In the genomic region with DNA sequence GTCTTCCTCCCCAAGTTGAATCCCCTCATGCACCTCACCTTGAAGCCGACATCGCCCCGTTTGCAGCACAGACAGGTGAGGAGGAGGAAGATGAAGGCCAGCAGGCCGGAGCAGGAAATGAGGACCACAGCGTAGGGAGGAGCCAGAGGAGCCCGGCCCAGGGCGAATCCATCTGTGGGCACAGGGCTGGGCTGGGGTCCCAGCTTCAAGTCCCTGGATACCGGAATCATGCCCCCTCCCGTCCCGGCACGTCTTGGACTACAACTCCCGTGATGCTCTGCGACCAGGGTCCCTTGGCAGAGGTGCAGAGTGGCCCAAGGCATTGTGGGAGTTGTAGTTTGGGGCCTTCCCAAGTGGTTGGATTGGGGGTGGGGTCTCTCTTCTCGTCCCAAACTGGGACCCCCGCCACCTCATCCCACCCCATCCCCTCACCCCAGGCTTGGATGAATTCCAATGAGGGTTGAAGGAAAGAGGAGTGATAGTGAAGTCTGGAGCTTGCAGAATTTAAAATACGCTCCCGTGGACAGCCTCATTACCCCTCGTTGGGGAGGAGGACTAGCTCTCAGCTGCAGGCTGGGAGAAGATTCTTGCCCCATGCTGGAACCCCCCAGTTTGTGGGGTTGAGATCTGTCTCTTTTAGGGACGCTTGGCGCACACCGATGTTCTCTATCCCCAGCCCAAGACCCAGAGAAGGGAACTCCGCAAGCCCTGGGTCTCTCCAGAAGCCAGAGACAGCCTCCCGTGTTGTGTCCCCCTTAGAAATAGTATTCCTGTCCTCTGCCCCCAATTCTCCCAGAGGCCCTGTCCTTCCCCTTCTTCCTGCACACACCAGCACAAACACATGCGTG, we compare ENCODE assay signal across 8 cellular contexts. TPM values are rescaled to one million over a fixed set of nuclear protein-coding genes. Genes with fewer than 3 reads are reported as not detected.
A peak's percentile ranks its signal among the peaks of the same experiment; 100 is the strongest.
DNase-seq lines count a peak whose midpoint lies in the region; ATAC-seq and TF ChIP-seq lines count a peak whose summit lies in the region.

No MANE protein-coding gene starts in this region.

- peak overlapping the region; percentile 87 for H3K4me3 ChIP-seq in DOHH2 (ENCODE audit: low read length)
- H3K4me3 ChIP-seq in breast epithelium, result peak overlapping the region in 2 of 3 donors; percentile 46 to 62

- peak overlapping the region; percentile 80 for H3K4me2 ChIP-seq in DOHH2 (ENCODE audit: low read length)

- peaks cover 2% of the 10 kb centered on the region; the same call in 1 of the 2 replicates for H4K20me1 ChIP-seq in DOHH2 (ENCODE audit: control insufficient read depth, insufficient read depth, low read depth, low read length)

- H3K36me3 ChIP-seq in DOHH2 (ENCODE audit: control insufficient read depth, low read length), result no peaks in the 10 kb centered on the region
- no peaks in the 10 kb centered on the region for H3K36me3 ChIP-seq in breast epithelium

- H3K9me2 ChIP-seq in DOHH2 (replicated peaks; ENCODE audit: control insufficient read depth, low read length), result no peaks in the 10 kb centered on the region

- TF ChIP-seq CTCF in DOHH2 (IDR thresholded peaks at IDR 0.05; ENCODE audit: low read depth, low read length, poor library complexity, severe bottlenecking) (no peak), VCaP (conservative IDR thresholded peaks at IDR 0.05) (no peak), breast epithelium (IDR thresholded peaks at IDR 0.05) (no peak)

- DNase-seq in MV-4-11 (lab: John Stamatoyannopoulos, UW), result peak; percentile 32
- DNase-seq in breast epithelium (ENCODE audit: low spot score in 2 of 2), result peak; percentile 60 to 77
- DNase-seq in iPS-NIHi7 (ENCODE audit: extremely low spot score), result peak; percentile 71
- DNase-seq in stimulated activated CD4-positive, alpha-beta T cell treated with anti-CD3 and anti-CD28 coated beads, Interleukin-12 subunit alpha, Interleukin-12 subunit beta, amount 100 ng/mL, for 4 hours, result peak; percentile 67

- peaks cover 9% of the 10 kb centered on the region for H3K27me3 ChIP-seq in DOHH2 (ENCODE audit: control insufficient read depth, low read length)
- peaks cover 9 to 17% of the 10 kb centered on the region in 2 donors for H3K27me3 ChIP-seq in breast epithelium

- H3K27ac ChIP-seq in DOHH2 (ENCODE audit: low read depth, low read length) (no peak overlapping the region), VCaP (peak overlapping the region; percentile 52; the same call in 1 of the 2 replicates), breast epithelium (peak overlapping the region in 1 of 2 donors; percentile 32)

- peaks cover 16% of the 10 kb centered on the region for H3F3A ChIP-seq in DOHH2 (ENCODE audit: control insufficient read depth, insufficient read depth)

- intact Hi-C loops in breast epithelium (cut with DNase I; ENCODE audit: low total_unique reads), result no loop called here

- H3K79me2 ChIP-seq in DOHH2 (ENCODE audit: control insufficient read depth, low read length), result no peaks in the 10 kb centered on the region

- no peak for ATAC-seq in HG03521 (IDR thresholded peaks at IDR 0.05; ENCODE audit: unreplicated experiment)
- ATAC-seq in GM21526 (IDR thresholded peaks at IDR 0.05; ENCODE audit: low FRiP score, unreplicated experiment), result no peak

- H3K9me3 ChIP-seq in DOHH2 (ENCODE audit: control insufficient read depth, insufficient read depth, low read length) (no peaks in the 10 kb centered on the region), breast epithelium (no peaks in the 10 kb centered on the region)

- H3K4me1 ChIP-seq in DOHH2 (ENCODE audit: control insufficient read depth, low read length), result peaks cover 32% of the 10 kb centered on the region
- peaks cover 0 to 5% of the 10 kb centered on the region in 2 donors for H3K4me1 ChIP-seq in breast epithelium

- no peak for TF ChIP-seq POLR2A in breast epithelium (IDR thresholded peaks at IDR 0.05)

RNA-seq across cellular contexts. Expression of a gene that starts 1.0 kb away (rescaled TPM):
- total RNA-seq in breast epithelium, result 1 to 10 TPM in 2 of 3 donors, not detected in 1; 1.3 to 2.9 TPM

RNA-seq across cellular contexts. Expression of a gene that starts 41.3 kb away (rescaled TPM):
- 1 to 10 TPM in 2 of 3 donors, not detected in 1; 5.6 to 7.5 TPM for total RNA-seq in breast epithelium

RNA-seq across cellular contexts. Expression of a gene that starts 41.5 kb away (rescaled TPM):
- 10 to 100 TPM; 42.2 to 74.7 (median 70.4) TPM for total RNA-seq in breast epithelium

RNA-seq across cellular contexts. Expression of a gene that starts 55.3 kb away (rescaled TPM):
- total RNA-seq in breast epithelium, result 1 to 10 TPM in 2 of 3 donors, under 1 TPM in 1; 0.80 to 1.6 (median 1.0) TPM
